ENCODE assay signal across 10 cellular contexts in genomic region chr2:108412995-108413726, GRCh38. TPM values are rescaled to one million over a fixed set of nuclear protein-coding genes. Genes with fewer than 3 reads are reported as not detected.
A peak's percentile ranks its signal among the peaks of the same experiment; 100 is the strongest.
DNase-seq lines count a peak whose midpoint lies in the region; ATAC-seq lines count a peak whose summit lies in the region.
"Had no signal": no experiment of that assay in that cellular context is flagged by ENCODE, and none has a peak within 500 bp of the region (broad histone marks: within the 10 kb centered on the region; RNA-seq: fewer than 3 reads in every experiment).

No MANE protein-coding gene starts in this region.

- DNase-seq in GM03348 (ENCODE audit: low spot score) (peak; percentile 23), RKO (ENCODE audit: low spot score) (peak; percentile 10), epidermal melanocyte (ENCODE audit: insufficient read length, low spot score) (peak; percentile 42), renal cortical epithelial cell (ENCODE audit: low read depth) (peak; percentile 95), left ventricle myocardium superior (no peak), NCI-H2029 treated with DMSO at 0.1 percent for 48 hours (lab: John Stamatoyannopoulos, UW) (no peak), NCI-H1930 (lab: John Stamatoyannopoulos, UW) (no peak)
- DNase-seq: dermis blood vessel endothelial cell, NCI-H510A treated with DMSO at 0.1 percent for 48 hours had no signal

- intact Hi-C loops in left ventricle myocardium superior (cut with micrococcal nuclease) = no loop called here

- no peak for ATAC-seq in left ventricle myocardium superior
- no peak for ATAC-seq in HG03196 (IDR thresholded peaks at IDR 0.05; ENCODE audit: unreplicated experiment)

RNA-seq across cellular contexts. Expression of gene SULT1C4, which starts 35.4 kb away (rescaled TPM):
- total RNA-seq in renal cortical epithelial cell (37.2 and 47.7 TPM in 2 replicates), left ventricle myocardium superior (3.2 TPM)

RNA-seq across cellular contexts. Expression of gene GCC2, which starts 35.8 kb away (rescaled TPM):
- 28.7 and 102 TPM in 2 replicates for total RNA-seq in renal cortical epithelial cell
- 23.9 TPM for total RNA-seq in left ventricle myocardium superior

Comparison
In these comparisons a context has a peak if more than half of its experiments do, and no peak if none do; other contexts are left out.
1. DNase-seq: peak in GM03348 (single experiment), RKO (single experiment), epidermal melanocyte (single experiment) and renal cortical epithelial cell (single experiment); none in left ventricle myocardium superior (single experiment), NCI-H2029 treated with DMSO at 0.1 percent for 48 hours (single experiment) and NCI-H1930 (0 of 2).